ENCODE assay signal across 31 cellular contexts in the genomic region with DNA sequence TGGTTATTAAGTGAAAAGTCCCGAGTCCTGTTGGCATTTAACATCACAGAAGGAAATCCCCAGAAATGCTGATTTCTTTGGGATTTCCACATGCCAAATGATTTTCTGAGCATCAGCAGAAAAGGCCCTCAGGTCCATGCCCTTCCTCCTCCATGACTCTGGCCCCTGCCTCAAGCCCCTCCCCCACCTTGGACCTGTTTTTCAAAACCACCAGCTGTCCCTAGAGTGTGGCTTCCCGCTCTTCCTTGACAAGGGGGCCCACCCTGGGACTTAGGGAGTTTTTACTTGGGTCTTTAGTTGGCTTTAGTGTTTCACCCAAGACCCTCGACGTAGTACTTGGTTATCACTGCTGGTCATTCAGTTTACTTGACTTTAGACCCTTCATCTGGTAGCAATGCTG.
"Had no signal": no experiment of that assay in that cellular context is flagged by ENCODE, and none has a peak within 500 bp of the region (broad histone marks: within the 10 kb centered on the region; RNA-seq: fewer than 3 reads in every experiment).

No MANE protein-coding gene starts in this region.

- H3K9me3 ChIP-seq: adrenal gland, body of pancreas, breast epithelium, SJSA1, SK-N-SH had no signal

- H3K4me1 ChIP-seq: adrenal gland, body of pancreas, breast epithelium had no signal

- DNase-seq: activated B cell treated with CpG ODN at 0.5 μM for 24 hours; activated CD4-positive, alpha-beta memory T cell treated with anti-CD3 and anti-CD28 coated beads for 36 hours; activated CD4-positive, alpha-beta T cell treated with anti-CD3 and anti-CD28 coated beads for 4 hours; activated CD4-positive, alpha-beta T cell treated with anti-CD3 and anti-CD28 coated beads, Interleukin-2, amount 50 U/mL, for 1 hour; activated CD4-positive, CD25-positive, alpha-beta regulatory T cell treated with anti-CD3 and anti-CD28 coated beads, Interleukin-2, amount 50 U/mL, for 72 hours; activated CD8-positive, alpha-beta memory T cell treated with anti-CD3 and anti-CD28 coated beads, Interleukin-2, amount 50 U/mL, for 4 hours; activated gamma-delta T cell treated with Interleukin-2 at 50 U/mL for 16 hours; activated naive CD4-positive, alpha-beta T cell treated with anti-CD3 and anti-CD28 coated beads for 36 hours; activated T-cell treated with anti-CD3 and anti-CD28 coated beads for 4 hours; activated T-cell treated with anti-CD3 and anti-CD28 coated beads, Interleukin-2, amount 50 U/mL, for 4 hours; adrenal gland; body of pancreas; NCI-H1105; NCI-H1417 treated with DMSO at 0.1 percent for 48 hours; NCI-H187 treated with DMSO at 0.1 percent for 48 hours; NCI-H2081; NCI-H2171 treated with DMSO at 0.1 percent for 48 hours; NCI-H2227 treated with DMSO at 0.1 percent for 48 hours; NCI-H446; NCI-H510A treated with DMSO at 0.1 percent for 48 hours; NCI-H526 treated with DMSO at 0.1 percent for 48 hours; NCI-H774; SHP77 treated with DMSO at 0.1 percent for 48 hours; SK-N-SH had no signal

- H3K9me3 Mint-ChIP-seq: activated B cell treated with CpG ODN at 0.5 μM for 24 hours; activated CD4-positive, alpha-beta memory T cell treated with anti-CD3 and anti-CD28 coated beads for 36 hours; activated naive CD4-positive, alpha-beta T cell treated with anti-CD3 and anti-CD28 coated beads for 36 hours; activated naive CD4-positive, alpha-beta T cell treated with anti-CD3 and anti-CD28 coated beads, Interleukin-2, amount 50 U/mL, for 72 hours; activated T-cell treated with anti-CD3 and anti-CD28 coated beads, Interleukin-2, amount 50 U/mL, for 4 hours; activated T-helper 1 cell treated with anti-CD3 and anti-CD28 coated beads, Interleukin-12 subunit alpha, Interleukin-12 subunit beta, Interleukin-2, Interleukin-4 antibody, amounts not matched to agents 30 ng/mL and 10 ng/mL and 1 ng/mL, durations not matched to agents 14 hours and 24 hours and 36 hours; T-helper 1 cell treated with Interleukin-12 subunit alpha and Interleukin-12 subunit beta and Interleukin-4 antibody, amounts not matched to agents 30 μg/mL and 1 μg/mL, for 36 hours; T-helper 2 cell treated with Interferon-gamma antibody and Interleukin-4, amounts not matched to agents 5 μg/mL and 100 μg/mL, for 36 hours had no signal

- H3K4me3 ChIP-seq: adrenal gland, body of pancreas, breast epithelium, SJSA1 had no signal

- H3K27ac ChIP-seq: adrenal gland, body of pancreas, breast epithelium, SJSA1 had no signal

- H3K9me2 ChIP-seq: SK-N-SH had no signal

- H3K27me3 ChIP-seq: adrenal gland, body of pancreas, breast epithelium, SJSA1 had no signal

- H3K36me3 ChIP-seq: adrenal gland, breast epithelium, SJSA1 had no signal

- H3K4me3 Mint-ChIP-seq: activated B cell treated with CpG ODN at 0.5 μM for 24 hours; activated CD4-positive, alpha-beta memory T cell treated with anti-CD3 and anti-CD28 coated beads for 36 hours; activated naive CD4-positive, alpha-beta T cell treated with anti-CD3 and anti-CD28 coated beads for 36 hours; activated T-cell treated with anti-CD3 and anti-CD28 coated beads, Interleukin-2, amount 50 U/mL, for 4 hours; activated T-helper 1 cell treated with anti-CD3 and anti-CD28 coated beads, Interleukin-12 subunit alpha, Interleukin-12 subunit beta, Interleukin-2, Interleukin-4 antibody, amounts not matched to agents 30 ng/mL and 10 ng/mL and 1 ng/mL, durations not matched to agents 14 hours and 24 hours and 36 hours; T-helper 1 cell treated with Interleukin-12 subunit alpha and Interleukin-12 subunit beta and Interleukin-4 antibody, amounts not matched to agents 30 μg/mL and 1 μg/mL, for 36 hours; T-helper 2 cell treated with Interferon-gamma antibody and Interleukin-4, amounts not matched to agents 5 μg/mL and 100 μg/mL, for 36 hours had no signal

- H3K36me3 Mint-ChIP-seq: activated naive CD4-positive, alpha-beta T cell treated with anti-CD3 and anti-CD28 coated beads, Interleukin-2, amount 50 U/mL, for 72 hours had no signal

- H3K9ac ChIP-seq: SK-N-SH had no signal

- H3K27me3 Mint-ChIP-seq: activated CD4-positive, alpha-beta memory T cell treated with anti-CD3 and anti-CD28 coated beads for 36 hours had no signal

- ATAC-seq: activated naive CD4-positive, alpha-beta T cell treated with anti-CD3 and anti-CD28 coated beads, Interleukin-2, amount 50 U/mL, for 72 hours; activated T-cell treated with anti-CD3 and anti-CD28 coated beads, Interleukin-2, amount 50 U/mL, for 4 hours; body of pancreas; Panc1 had no signal

- H3K27ac Mint-ChIP-seq: activated B cell treated with CpG ODN at 0.5 μM for 24 hours; activated CD4-positive, alpha-beta memory T cell treated with anti-CD3 and anti-CD28 coated beads for 36 hours; activated naive CD4-positive, alpha-beta T cell treated with anti-CD3 and anti-CD28 coated beads for 36 hours; activated naive CD4-positive, alpha-beta T cell treated with anti-CD3 and anti-CD28 coated beads, Interleukin-2, amount 50 U/mL, for 72 hours; activated T-helper 1 cell treated with anti-CD3 and anti-CD28 coated beads, Interleukin-12 subunit alpha, Interleukin-12 subunit beta, Interleukin-2, Interleukin-4 antibody, amounts not matched to agents 30 ng/mL and 10 ng/mL and 1 ng/mL, durations not matched to agents 14 hours and 24 hours and 36 hours; T-helper 1 cell treated with Interleukin-12 subunit alpha and Interleukin-12 subunit beta and Interleukin-4 antibody, amounts not matched to agents 30 μg/mL and 1 μg/mL, for 36 hours had no signal

- H3K4me2 ChIP-seq: SK-N-SH had no signal
